ENCODE assay signal across 10 cellular contexts in the genomic region with DNA sequence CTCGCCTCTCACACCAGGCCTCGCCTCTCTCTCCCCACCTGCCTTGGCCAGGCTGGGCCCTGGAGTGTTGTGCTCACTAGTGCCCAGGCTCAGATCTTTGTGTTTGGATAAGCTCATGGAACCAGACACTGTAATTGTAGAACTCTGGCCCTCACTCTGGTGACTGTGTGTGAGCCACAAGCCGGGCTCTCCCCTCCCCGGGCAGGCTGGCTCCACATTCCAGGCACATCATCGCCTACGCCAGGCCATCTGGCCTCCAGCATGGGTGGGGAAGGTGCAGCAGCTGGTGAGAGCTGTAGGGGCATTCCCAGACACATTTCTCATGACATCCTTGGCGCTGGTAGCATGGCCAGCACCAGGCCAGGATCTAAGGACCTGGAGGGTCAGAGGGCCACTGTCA.
DNase-seq lines count a peak whose midpoint lies in the region; ATAC-seq lines count a peak whose summit lies in the region.
"Had no signal": no experiment of that assay in that cellular context is flagged by ENCODE, and none has a peak within 500 bp of the region (broad histone marks: within the 10 kb centered on the region; RNA-seq: fewer than 3 reads in every experiment).

No MANE protein-coding gene starts in this region.

- peak overlapping the region; percentile 26 for H2BK12ac ChIP-seq in neuronal stem cell (ENCODE audit: low read length)

- no peak overlapping the region for H3K4me2 ChIP-seq in neuronal stem cell (ENCODE audit: insufficient read depth, low read length, poor library complexity, severe bottlenecking)

- H3K23ac ChIP-seq in neuronal stem cell (ENCODE audit: low read depth, low read length, poor library complexity) = no peak overlapping the region

- H2BK120ac ChIP-seq in neuronal stem cell (ENCODE audit: low read depth, low read length) = no peak overlapping the region

- no peak overlapping the region for H3K14ac ChIP-seq in neuronal stem cell (ENCODE audit: low read length)

- H3K36me3 ChIP-seq in neuronal stem cell (replicated peaks in 1 of 2; ENCODE audit: control insufficient read depth in 2 of 2, insufficient read depth in 2 of 2, low read length in 2 of 2) = no peaks in the 10 kb centered on the region
- H3K36me3 ChIP-seq in effector memory CD4-positive, alpha-beta T cell (ENCODE audit: control insufficient read depth, insufficient read depth, low read length) = no peaks in the 10 kb centered on the region
- H3K36me3 ChIP-seq: cardiac muscle cell, HAP-1 had no signal

- no peak overlapping the region for H4K91ac ChIP-seq in neuronal stem cell (ENCODE audit: low read depth, low read length, poor library complexity)

- no peak overlapping the region for H2BK15ac ChIP-seq in neuronal stem cell (ENCODE audit: low read length)

- peaks cover 0 to 5% of the 10 kb centered on the region in 2 donors for H3K4me1 ChIP-seq in neuronal stem cell (ENCODE audit: control insufficient read depth in 2 of 2, insufficient read depth in 1 of 2, low read depth in 1 of 2, low read length in 2 of 2)
- no peaks in the 10 kb centered on the region for H3K4me1 ChIP-seq in effector memory CD4-positive, alpha-beta T cell (ENCODE audit: control insufficient read depth, insufficient read depth, low read length, poor library complexity, severe bottlenecking)
- H3K4me1 ChIP-seq: HAP-1 had no signal

- no peak overlapping the region for H2BK5ac ChIP-seq in neuronal stem cell (ENCODE audit: low read length)

- no peaks in the 10 kb centered on the region for H3K79me1 ChIP-seq in neuronal stem cell (ENCODE audit: low read depth, low read length)

- no peak overlapping the region for H2AFZ ChIP-seq in neuronal stem cell (ENCODE audit: low read length)

- DNase-seq in AG20443 (ENCODE audit: low spot score) = peak; percentile 91
- DNase-seq in NCI-H2171 (lab: John Stamatoyannopoulos, UW) = peak; percentile 64
- DNase-seq in epithelial cell of prostate (ENCODE audit: low read depth, low spot score) = no peak
- no peak for DNase-seq in neuronal stem cell (ENCODE audit: low spot score)
- no peak for DNase-seq in NCI-H187 (lab: John Stamatoyannopoulos, UW)
- DNase-seq in effector memory CD4-positive, alpha-beta T cell = no peak

- H2AK5ac ChIP-seq in neuronal stem cell (ENCODE audit: low read depth, low read length) = no peak overlapping the region

- H3K9me3 ChIP-seq in neuronal stem cell (replicated peaks in 1 of 2; ENCODE audit: control insufficient read depth in 2 of 2, insufficient read depth in 1 of 2, low read depth in 1 of 2, low read length in 2 of 2) = no peaks in the 10 kb centered on the region
- H3K9me3 ChIP-seq in effector memory CD4-positive, alpha-beta T cell (ENCODE audit: control insufficient read depth, low read length) = no peaks in the 10 kb centered on the region
- H3K9me3 ChIP-seq: HAP-1 had no signal

- no CpG with 5 or more reads among the region's 7 CpGs for WGBS in neuronal stem cell (ENCODE audit: extremely low coverage in 2 of 2, insufficient read length in 2 of 2, insufficient replicate concordance in 1 of 2), 2 donors

- peak overlapping the region; percentile 35 for H3K18ac ChIP-seq in neuronal stem cell (ENCODE audit: low read length)

- no peaks in the 10 kb centered on the region for H3K27me3 ChIP-seq in neuronal stem cell (ENCODE audit: control insufficient read depth in 3 of 3, insufficient read depth in 3 of 3, low read depth in 1 of 3, low read length in 3 of 3)
- H3K27me3 ChIP-seq in effector memory CD4-positive, alpha-beta T cell (replicated peaks; ENCODE audit: control insufficient read depth, insufficient read depth, low read length, poor library complexity, severe bottlenecking) = no peaks in the 10 kb centered on the region
- H3K27me3 ChIP-seq: cardiac muscle cell had no signal

- no peak overlapping the region for H4K8ac ChIP-seq in neuronal stem cell (ENCODE audit: low read depth, low read length)

- H3K4me3 ChIP-seq in neuronal stem cell (ENCODE audit: low read length in 2 of 2) = no peak overlapping the region
- no peak overlapping the region for H3K4me3 ChIP-seq in effector memory CD4-positive, alpha-beta T cell (ENCODE audit: insufficient read depth, low read depth, low read length, poor library complexity, severe bottlenecking)
- H3K4me3 ChIP-seq: cardiac muscle cell, HAP-1 had no signal

- H3K27ac ChIP-seq in epithelial cell of prostate (peak overlapping the region; percentile 82), neuronal stem cell (replicated peaks; ENCODE audit: low read length) (no peak overlapping the region)
- no peak overlapping the region for H3K27ac ChIP-seq in effector memory CD4-positive, alpha-beta T cell (ENCODE audit: insufficient read depth, low read length, poor library complexity, severe bottlenecking)
- H3K27ac ChIP-seq: cardiac muscle cell had no signal

- H3K4ac ChIP-seq in neuronal stem cell (ENCODE audit: low read length) = no peak overlapping the region

- H3K9ac ChIP-seq in neuronal stem cell (ENCODE audit: low read depth, low read length, poor library complexity) = no peak overlapping the region

- no peak for ATAC-seq in HG03159 (IDR thresholded peaks at IDR 0.05; ENCODE audit: unreplicated experiment)
- no peak for ATAC-seq in GM21786 (IDR thresholded peaks at IDR 0.05; ENCODE audit: unreplicated experiment)

Comparison
In these comparisons a context has a peak if more than half of its experiments do, and no peak if none do; other contexts are left out.
1. DNase-seq: peak in AG20443 (single experiment) and NCI-H2171 (single experiment); none in epithelial cell of prostate (single experiment), neuronal stem cell (single experiment), NCI-H187 (0 of 2) and effector memory CD4-positive, alpha-beta T cell (0 of 3).